ENCODE assay signal across 10 cellular contexts in genomic region chr19:3433805-3434540, GRCh38. TPM values are rescaled to one million over a fixed set of nuclear protein-coding genes. Genes with fewer than 3 reads are reported as not detected.
DNase-seq lines count a peak whose midpoint lies in the region; ATAC-seq and TF ChIP-seq lines count a peak whose summit lies in the region.
"Had no signal": no experiment of that assay in that cellular context is flagged by ENCODE, and none has a peak within 500 bp of the region (broad histone marks: within the 10 kb centered on the region; RNA-seq: fewer than 3 reads in every experiment).

No MANE protein-coding gene starts in this region.

- H3K27ac Mint-ChIP-seq in memory B cell: peak overlapping the region; percentile 95

- TF ChIP-seq CTCF in tibial artery (IDR thresholded peaks at IDR 0.05): no peak

- H3K27me3 ChIP-seq in adipocyte (replicated peaks; ENCODE audit: control insufficient read depth, insufficient read depth, low read length): no peaks in the 10 kb centered on the region
- H3K27me3 ChIP-seq in tibial artery: no peaks in the 10 kb centered on the region
- H3K27me3 ChIP-seq: BE2C had no signal

- H3K9me3 ChIP-seq in adipocyte (ENCODE audit: control insufficient read depth, low read length) (no peaks in the 10 kb centered on the region), tibial artery (no peaks in the 10 kb centered on the region)
- H3K9me3 ChIP-seq: BE2C had no signal

- ATAC-seq in activated T-cell treated with anti-CD3 and anti-CD28 coated beads, Interleukin-2, amount 50 U/mL, for 4 hours: no peak
- no peak for ATAC-seq in memory B cell (ENCODE audit: low read depth)
- no peak for ATAC-seq in GM21447 (IDR thresholded peaks at IDR 0.05; ENCODE audit: unreplicated experiment)

- DNase-seq in activated T-cell treated with anti-CD3 and anti-CD28 coated beads, Interleukin-2, amount 50 U/mL, for 4 hours: no peak
- DNase-seq in activated T-cell treated with anti-CD3 and anti-CD28 coated beads for 4 hours (no peak), adipocyte (ENCODE audit: low read depth) (no peak), memory B cell (ENCODE audit: low spot score in 2 of 2) (peak in 1 of 2 donors; percentile 24), tibial artery (no peak), NCI-H1930 (lab: John Stamatoyannopoulos, UW) (no peak), NCI-H146 (lab: John Stamatoyannopoulos, UW) (no peak)

- no peaks in the 10 kb centered on the region for H3K27me3 Mint-ChIP-seq in activated T-cell treated with anti-CD3 and anti-CD28 coated beads, Interleukin-2, amount 50 U/mL, for 4 hours (ENCODE audit: low read depth)
- H3K27me3 Mint-ChIP-seq in memory B cell: no peaks in the 10 kb centered on the region

- peak overlapping the region; percentile 88 to 93 for H3K27ac ChIP-seq in tibial artery

- peak overlapping the region; percentile 90 for H3K4me3 Mint-ChIP-seq in activated T-cell treated with anti-CD3 and anti-CD28 coated beads, Interleukin-2, amount 50 U/mL, for 4 hours
- peak overlapping the region; percentile 97 for H3K4me3 Mint-ChIP-seq in memory B cell

- peaks cover 2% of the 10 kb centered on the region for H3K36me3 Mint-ChIP-seq in activated T-cell treated with anti-CD3 and anti-CD28 coated beads, Interleukin-2, amount 50 U/mL, for 4 hours (ENCODE audit: insufficient read depth)
- H3K36me3 Mint-ChIP-seq in memory B cell: peaks cover 2% of the 10 kb centered on the region

- intact Hi-C loops in tibial artery (cut with DNase I; ENCODE audit: low total_unique reads): loop anchor here (5.0 kb wide), 1 partner anchor 33 kb away; no protein-coding TSS in a partner anchor

- H3K9me3 Mint-ChIP-seq in activated T-cell treated with anti-CD3 and anti-CD28 coated beads, Interleukin-2, amount 50 U/mL, for 4 hours: no peaks in the 10 kb centered on the region
- H3K9me3 Mint-ChIP-seq in memory B cell: no peaks in the 10 kb centered on the region

- H3K9ac ChIP-seq in adipocyte (ENCODE audit: low read length): peak overlapping the region; percentile 84

- H3K4me3 ChIP-seq in adipocyte (ENCODE audit: low read length) (no peak overlapping the region), tibial artery (peak overlapping the region in 1 of 2 donors; percentile 48)

- peaks cover 16% of the 10 kb centered on the region for H3K4me1 Mint-ChIP-seq in activated T-cell treated with anti-CD3 and anti-CD28 coated beads, Interleukin-2, amount 50 U/mL, for 4 hours (ENCODE audit: low read depth)
- peaks cover 17% of the 10 kb centered on the region for H3K4me1 Mint-ChIP-seq in memory B cell

- H3K36me3 ChIP-seq in adipocyte (ENCODE audit: control insufficient read depth, insufficient read depth, low read length, severe bottlenecking): peaks cover 60% of the 10 kb centered on the region
- peaks cover 40 to 69% (median 50%) of the 10 kb centered on the region in 3 donors for H3K36me3 ChIP-seq in tibial artery

- H3K4me1 ChIP-seq in adipocyte (ENCODE audit: control insufficient read depth, insufficient read depth, low read length): peaks cover 35% of the 10 kb centered on the region
- peaks cover 8 to 67% (median 53%) of the 10 kb centered on the region in 4 donors for H3K4me1 ChIP-seq in tibial artery

RNA-seq across cellular contexts. Expression of gene SMIM24, which starts 46.4 kb away (rescaled TPM):
- total RNA-seq in activated T-cell treated with anti-CD3 and anti-CD28 coated beads, Interleukin-2, amount 50 U/mL, for 4 hours: not detected
- total RNA-seq: fibroblast of lung had no signal

RNA-seq across cellular contexts. Expression of gene SMIM44, which starts 49.3 kb away (rescaled TPM):
- not detected for total RNA-seq in activated T-cell treated with anti-CD3 and anti-CD28 coated beads, Interleukin-2, amount 50 U/mL, for 4 hours
- total RNA-seq: fibroblast of lung had no signal
